1 cellular context compared by ENCODE assay signal in genomic region chr1:235105051-235106043, GRCh38.
TF ChIP-seq lines count a peak whose summit lies in the region.

No MANE protein-coding gene starts in this region.

TF ChIP-seq in K562, 482 proteins besides CTCF, POLR2A, EP300 and RAD21 (continued from another document):
- TF ChIP-seq MGA (IDR thresholded peaks at IDR 0.05), result 0 out of 2 replicates have a peak, but pooled peaks have one; percentile 24
- TF ChIP-seq ZKSCAN3 (CRISPR knock-in tag; IDR thresholded peaks at IDR 0.05), result no peak
- TF ChIP-seq AFF4 (CRISPR knock-in tag; IDR thresholded peaks at IDR 0.05), result peak; percentile 63; the same call in 1 of the 2 replicates
- TF ChIP-seq KAT8 (IDR thresholded peaks at IDR 0.05; ENCODE audit: low read depth), result no peak
